23 cellular contexts compared by ENCODE assay signal in genomic region chr2:88492002-88492401, GRCh38. TPM values are rescaled to one million over a fixed set of nuclear protein-coding genes. Genes with fewer than 3 reads are reported as not detected.
DNase-seq lines count a peak whose midpoint lies in the region; ATAC-seq, FAIRE-seq and TF ChIP-seq lines count a peak whose summit lies in the region.
"Had no signal": no experiment of that assay in that cellular context is flagged by ENCODE, and none has a peak within 500 bp of the region (broad histone marks: within the 10 kb centered on the region; RNA-seq: fewer than 3 reads in every experiment).

No MANE protein-coding gene starts in this region.

- ATAC-seq in GM18858 (IDR thresholded peaks at IDR 0.05; ENCODE audit: unreplicated experiment) (no peak), GM21360 (IDR thresholded peaks at IDR 0.05; ENCODE audit: unreplicated experiment) (no peak)
- ATAC-seq: GM23338, HCT116, HepG2 had no signal

- H3K79me2 ChIP-seq in trophoblast cell (ENCODE audit: control insufficient read depth, insufficient read depth, low read length, poor library complexity) = no peaks in the 10 kb centered on the region

- H3K4me1 ChIP-seq in trophoblast cell (ENCODE audit: control insufficient read depth in 1 of 2, insufficient read depth in 2 of 2, low read length in 2 of 2) (peaks cover 2 to 5% of the 10 kb centered on the region in 2 experiments), kidney (ENCODE audit: control insufficient read depth in 1 of 2, insufficient read depth in 1 of 2, low read depth in 1 of 2, low read length in 2 of 2) (no peaks in the 10 kb centered on the region)
- H3K4me1 ChIP-seq: Caco-2 had no signal

- no CpG with 5 or more reads among the region's 4 CpGs for WGBS in trophoblast cell (ENCODE audit: extremely low coverage, insufficient coverage, insufficient read length)

- H3K36me3 ChIP-seq in bronchial epithelial cell (ENCODE audit: control insufficient read depth, insufficient read depth, low read length) (no peaks in the 10 kb centered on the region), trophoblast cell (ENCODE audit: control insufficient read depth in 1 of 2, insufficient read depth in 2 of 2, low read length in 2 of 2) (no peaks in the 10 kb centered on the region), kidney (ENCODE audit: control insufficient read depth in 1 of 2, insufficient read depth in 2 of 2, low read length in 2 of 2) (no peaks in the 10 kb centered on the region)

- H3K9ac ChIP-seq in trophoblast cell (ENCODE audit: low read length) (no peak overlapping the region), kidney (ENCODE audit: low read length in 2 of 2) (no peak overlapping the region)

- H4K8ac ChIP-seq in trophoblast cell (ENCODE audit: low read depth, low read length) = no peak overlapping the region

- H2BK120ac ChIP-seq in trophoblast cell (ENCODE audit: insufficient read depth, low read length, poor library complexity) = peak overlapping the region; percentile 24

- H3K14ac ChIP-seq in trophoblast cell (ENCODE audit: low read length) = peak overlapping the region; percentile 15

- H3K27me3 ChIP-seq in bronchial epithelial cell (ENCODE audit: control insufficient read depth, insufficient read depth, low read length) = no peaks in the 10 kb centered on the region
- no peaks in the 10 kb centered on the region for H3K27me3 ChIP-seq in trophoblast cell (ENCODE audit: insufficient read depth, low read length)

- intact Hi-C loops in kidney (cut with DNase I) = no loop called here

- H3K4ac ChIP-seq in trophoblast cell (ENCODE audit: low read depth, low read length) = no peak overlapping the region

- H3K4me2 ChIP-seq in trophoblast cell (ENCODE audit: low read length) = no peak overlapping the region
- H3K4me2 ChIP-seq: GM23338 had no signal

- H3K4me3 ChIP-seq in bronchial epithelial cell (ENCODE audit: low read depth, low read length) (no peak overlapping the region), trophoblast cell (ENCODE audit: low read depth, low read length) (no peak overlapping the region), kidney (ENCODE audit: low read length in 2 of 2) (no peak overlapping the region)
- H3K4me3 ChIP-seq: GM23338 had no signal

- H4K91ac ChIP-seq in trophoblast cell (ENCODE audit: low read depth, low read length) = peak overlapping the region; percentile 56

- H2BK5ac ChIP-seq in trophoblast cell (ENCODE audit: low read depth, low read length, poor library complexity) = no peak overlapping the region

- H3K79me1 ChIP-seq in trophoblast cell (ENCODE audit: low read length) = no peaks in the 10 kb centered on the region

- H2AK5ac ChIP-seq in trophoblast cell (ENCODE audit: low read length) = no peak overlapping the region

- H2AFZ ChIP-seq in trophoblast cell (ENCODE audit: insufficient read depth, low read length, poor library complexity) = no peak overlapping the region
- H2AFZ ChIP-seq: GM23338 had no signal

- H2BK12ac ChIP-seq in trophoblast cell (ENCODE audit: low read length) = peak overlapping the region; percentile 53

- DNase-seq in bronchial epithelial cell (ENCODE audit: low read depth) (peak; percentile 60), epithelial cell of prostate (ENCODE audit: low read depth, low spot score) (no peak), mesenteric fat pad (ENCODE audit: low spot score) (peak; percentile 53), trophoblast cell (no peak), kidney (no peak)
- DNase-seq: ACHN; AML-193; Caco-2; CD4-positive, alpha-beta T cell; H7; HFFc6 had no signal

- peak overlapping the region; percentile 21 for H3K27ac ChIP-seq in epithelial cell of prostate
- H3K27ac ChIP-seq in trophoblast cell (ENCODE audit: low read depth, low read length) = no peak overlapping the region
- H3K27ac ChIP-seq in kidney (ENCODE audit: low read depth in 2 of 2, low read length in 2 of 2) = no peak overlapping the region
- H3K27ac ChIP-seq: C4-2B had no signal

- H4K12ac ChIP-seq in trophoblast cell (ENCODE audit: low read depth, low read length) = no peak overlapping the region

- H3K18ac ChIP-seq in trophoblast cell (ENCODE audit: low read length) = no peak overlapping the region

- H3K23ac ChIP-seq in trophoblast cell (ENCODE audit: low read length) = no peak overlapping the region

- FAIRE-seq in bronchial epithelial cell (lab: Jason Lieb, UNC) (no peak), kidney (lab: Jason Lieb, UNC) (no peak)
- FAIRE-seq: A204.1, D721Med, G401.6, GM12891, HepG2 had no signal

- H3K9me3 ChIP-seq in trophoblast cell (ENCODE audit: insufficient read depth, low read depth, low read length) (no peaks in the 10 kb centered on the region), kidney (ENCODE audit: control insufficient read depth in 1 of 2, low read length in 2 of 2) (no peaks in the 10 kb centered on the region)
- H3K9me3 ChIP-seq: Caco-2 had no signal

- TF ChIP-seq CTCF in bronchial epithelial cell (IDR thresholded peaks at IDR 0.05; ENCODE audit: insufficient read depth, low read length, severe bottlenecking) = no peak
- TF ChIP-seq CTCF in kidney (IDR thresholded peaks at IDR 0.05; ENCODE audit: borderline replicate concordance, extremely low read depth, insufficient read depth) = no peak

RNA-seq across cellular contexts. Expression of gene FOXI3, which starts 39.5 kb away (rescaled TPM):
- under 0.01 TPM in 1 of 2 replicates, not detected in the other for total RNA-seq in bronchial epithelial cell
- total RNA-seq in mesenteric fat pad = not detected
- 51.2 and 54.5 TPM in 2 replicates for polyA plus RNA-seq in trophoblast cell (2013)
- not detected for total RNA-seq in kidney
- polyA plus RNA-seq in kidney (ENCODE audit: insufficient read depth, low read depth, low replicate concordance) = not detected
- total RNA-seq: Caco-2; CD4-positive, alpha-beta T cell; HepG2; HFFc6 had no signal
- polyA plus RNA-seq: BJ, HepG2, IgD-negative memory B cell had no signal

Comparison
In these comparisons a context has a peak if more than half of its experiments do, and no peak if none do; other contexts are left out.
1. DNase-seq: peak in bronchial epithelial cell (single experiment) and mesenteric fat pad (single experiment); none in epithelial cell of prostate (single experiment), trophoblast cell (0 of 2) and kidney (single experiment).